ENCODE assay signal across 1 cellular context in the genomic region with DNA sequence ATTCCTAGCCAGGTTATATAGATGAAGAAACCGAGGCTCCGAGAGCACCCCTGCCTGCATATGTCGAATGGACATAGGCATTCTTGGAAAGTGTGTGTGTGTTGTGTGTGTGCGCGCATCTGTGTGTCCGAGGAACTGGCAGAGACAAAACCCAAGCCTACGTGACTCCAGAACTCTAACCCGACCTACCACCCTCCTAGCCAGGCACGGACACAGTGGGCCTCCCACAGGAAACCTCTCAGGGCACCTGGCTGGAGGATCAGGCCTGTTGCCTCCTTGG.
TF ChIP-seq lines count a peak whose summit lies in the region.

No MANE protein-coding gene starts in this region.

TF ChIP-seq in endothelial cell of umbilical vein, 7 proteins besides CTCF, POLR2A, EP300 and RAD21:
- TF ChIP-seq EZH2 (IDR thresholded peaks at IDR 0.05; ENCODE audit: borderline replicate concordance, low read depth, low read length, severe bottlenecking) (no peak), FOS (IDR thresholded peaks at IDR 0.05; ENCODE audit: borderline replicate concordance, insufficient read depth, low read length) (no peak), MYC (IDR thresholded peaks at IDR 0.05; ENCODE audit: low read depth, low read length) (no peak), POLR2AphosphoS5 (IDR thresholded peaks at IDR 0.05; ENCODE audit: insufficient read depth, low read depth, low read length) (no peak), GATA2 (IDR thresholded peaks at IDR 0.05; ENCODE audit: insufficient read depth, insufficient read length, low read depth, low read length) (no peak), JUN (IDR thresholded peaks at IDR 0.05; ENCODE audit: borderline replicate concordance, insufficient read depth, insufficient read length, low read depth) (no peak)
- TF ChIP-seq, protein P1, sequence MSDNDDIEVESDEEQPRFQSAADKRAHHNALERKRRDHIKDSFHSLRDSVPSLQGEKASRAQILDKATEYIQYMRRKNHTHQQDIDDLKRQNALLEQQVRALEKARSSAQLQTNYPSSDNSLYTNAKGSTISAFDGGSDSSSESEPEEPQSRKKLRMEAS (IDR thresholded peaks at IDR 0.05; ENCODE audit: insufficient read depth, insufficient read length): no peak
